Comparison of ENCODE assay signal across 9 cellular contexts in genomic region chr1:224245188-224245587, GRCh38.
DNase-seq lines count a peak whose midpoint lies in the region; ATAC-seq and TF ChIP-seq lines count a peak whose summit lies in the region.
"Had no signal": no experiment of that assay in that cellular context is flagged by ENCODE, and none has a peak within 500 bp of the region (broad histone marks: within the 10 kb centered on the region; RNA-seq: fewer than 3 reads in every experiment).

No MANE protein-coding gene starts in this region.

- H3K27ac Mint-ChIP-seq in IgD-negative memory B cell: peak overlapping the region; percentile 59 to 93 (median 92)
- H3K27ac Mint-ChIP-seq in activated CD8-positive, alpha-beta T cell treated with anti-CD3 and anti-CD28 coated beads for 36 hours: peak overlapping the region; percentile 75

- no peak for TF ChIP-seq CTCF in GM06990 (IDR thresholded peaks at IDR 0.05; ENCODE audit: insufficient read depth, low read length, poor library complexity, severe bottlenecking)
- no peak for TF ChIP-seq CTCF in activated CD8-positive, alpha-beta T cell treated with anti-CD3 and anti-CD28 coated beads for 36 hours (IDR thresholded peaks at IDR 0.05)

- CTCF ChIA-PET in activated CD8-positive, alpha-beta T cell treated with anti-CD3 and anti-CD28 coated beads for 36 hours (lab: Charles Lee): no interaction called here

- H3K18ac ChIP-seq in neuronal stem cell (ENCODE audit: low read length): no peak overlapping the region

- H3K4me3 ChIP-seq in GM06990 (replicated peaks; ENCODE audit: low read depth, low read length): no peak overlapping the region
- no peak overlapping the region for H3K4me3 ChIP-seq in thymus (ENCODE audit: low read length)
- H3K4me3 ChIP-seq in neuronal stem cell (ENCODE audit: low read length in 2 of 2): no peak overlapping the region
- H3K4me3 ChIP-seq: cardiac muscle cell had no signal

- H3K36me3 ChIP-seq in GM06990 (ENCODE audit: control insufficient read depth, insufficient read depth, low read length) (peaks cover 6% of the 10 kb centered on the region), thymus (ENCODE audit: control insufficient read depth, insufficient read depth) (peaks cover 18% of the 10 kb centered on the region), neuronal stem cell (replicated peaks in 1 of 2; ENCODE audit: control insufficient read depth in 2 of 2, insufficient read depth in 2 of 2, low read length in 2 of 2) (peaks cover 9 to 60% of the 10 kb centered on the region in 2 donors)

- no peak overlapping the region for H2BK15ac ChIP-seq in neuronal stem cell (ENCODE audit: low read length)

- intact Hi-C loops in activated CD8-positive, alpha-beta T cell treated with anti-CD3 and anti-CD28 coated beads for 36 hours (cut with micrococcal nuclease): no loop called here

- H3K9me3 ChIP-seq in thymus (ENCODE audit: control insufficient read depth) (no peaks in the 10 kb centered on the region), neuronal stem cell (replicated peaks in 1 of 2; ENCODE audit: control insufficient read depth in 2 of 2, insufficient read depth in 1 of 2, low read depth in 1 of 2, low read length in 2 of 2) (no peaks in the 10 kb centered on the region)

- H2AK5ac ChIP-seq in neuronal stem cell (ENCODE audit: low read depth, low read length): no peak overlapping the region

- no peak overlapping the region for H3K4ac ChIP-seq in neuronal stem cell (ENCODE audit: low read length)

- H3K4me2 ChIP-seq in neuronal stem cell (ENCODE audit: insufficient read depth, low read length, poor library complexity, severe bottlenecking): no peak overlapping the region

- ATAC-seq in activated CD8-positive, alpha-beta T cell treated with anti-CD3 and anti-CD28 coated beads for 36 hours: peak; percentile 56

- peak overlapping the region in 3 of 4 donors; percentile 22 to 77 (median 56) for H3K4me3 Mint-ChIP-seq in IgD-negative memory B cell
- no peak overlapping the region for H3K4me3 Mint-ChIP-seq in activated CD8-positive, alpha-beta T cell treated with anti-CD3 and anti-CD28 coated beads for 36 hours

- no peak overlapping the region for H2AFZ ChIP-seq in neuronal stem cell (ENCODE audit: low read length)

- DNase-seq in GM06990 (ENCODE audit: extremely low read depth, insufficient read length) (peak; percentile 37), hippocampal formation (lab: John Stamatoyannopoulos, UW) (peak; percentile 21 to 22), neuronal stem cell (ENCODE audit: low spot score) (no peak), NCI-H510A (lab: John Stamatoyannopoulos, UW) (no peak)
- no peak for DNase-seq in activated CD8-positive, alpha-beta T cell treated with anti-CD3 and anti-CD28 coated beads for 36 hours
- no peak for DNase-seq in stimulated activated CD4-positive, alpha-beta T cell treated with anti-CD3 and anti-CD28 coated beads, Interleukin-2, amount 100 ng/mL, for 24 hours

- H3K9ac ChIP-seq in neuronal stem cell (ENCODE audit: low read depth, low read length, poor library complexity): no peak overlapping the region

- H3K27me3 ChIP-seq in GM06990 (replicated peaks; ENCODE audit: control insufficient read depth, insufficient read depth, low read length) (no peaks in the 10 kb centered on the region), thymus (ENCODE audit: control insufficient read depth, insufficient read depth) (no peaks in the 10 kb centered on the region), neuronal stem cell (ENCODE audit: control insufficient read depth in 3 of 3, insufficient read depth in 3 of 3, low read depth in 1 of 3, low read length in 3 of 3) (no peaks in the 10 kb centered on the region)
- H3K27me3 ChIP-seq: cardiac muscle cell had no signal

- H2BK5ac ChIP-seq in neuronal stem cell (ENCODE audit: low read length): no peak overlapping the region

- POLR2A ChIA-PET in activated CD8-positive, alpha-beta T cell treated with anti-CD3 and anti-CD28 coated beads for 36 hours (lab: Charles Lee): no interaction called here

- H3K27ac ChIP-seq in thymus (ENCODE audit: low read depth) (peak overlapping the region; percentile 85), neuronal stem cell (replicated peaks; ENCODE audit: low read length) (no peak overlapping the region)
- H3K27ac ChIP-seq: cardiac muscle cell had no signal

- 23% methylated on average over 1 of the region's 1 CpG for WGBS in thymus
- no CpG with 5 or more reads among the region's 1 CpG for WGBS in neuronal stem cell (ENCODE audit: extremely low coverage in 2 of 2, insufficient read length in 2 of 2, insufficient replicate concordance in 1 of 2), 2 donors

- no peak overlapping the region for H3K14ac ChIP-seq in neuronal stem cell (ENCODE audit: low read length)

- H3K9me3 Mint-ChIP-seq in IgD-negative memory B cell: no peaks in the 10 kb centered on the region
- no peaks in the 10 kb centered on the region for H3K9me3 Mint-ChIP-seq in activated CD8-positive, alpha-beta T cell treated with anti-CD3 and anti-CD28 coated beads for 36 hours

- H3K23ac ChIP-seq in neuronal stem cell (ENCODE audit: low read depth, low read length, poor library complexity): no peak overlapping the region

- H2BK120ac ChIP-seq in neuronal stem cell (ENCODE audit: low read depth, low read length): no peak overlapping the region

- H3K36me3 Mint-ChIP-seq in IgD-negative memory B cell: peaks cover 16% of the 10 kb centered on the region
- peaks cover 27% of the 10 kb centered on the region for H3K36me3 Mint-ChIP-seq in activated CD8-positive, alpha-beta T cell treated with anti-CD3 and anti-CD28 coated beads for 36 hours (ENCODE audit: low read depth)

- H4K91ac ChIP-seq in neuronal stem cell (ENCODE audit: low read depth, low read length, poor library complexity): no peak overlapping the region

- no peak overlapping the region for H4K8ac ChIP-seq in neuronal stem cell (ENCODE audit: low read depth, low read length)

- no peaks in the 10 kb centered on the region for H3K79me1 ChIP-seq in neuronal stem cell (ENCODE audit: low read depth, low read length)

- peaks cover 2% of the 10 kb centered on the region for H3K4me1 ChIP-seq in thymus (ENCODE audit: control insufficient read depth, insufficient read depth, low read length)
- no peaks in the 10 kb centered on the region for H3K4me1 ChIP-seq in neuronal stem cell (ENCODE audit: control insufficient read depth in 2 of 2, insufficient read depth in 1 of 2, low read depth in 1 of 2, low read length in 2 of 2)

- no peaks in the 10 kb centered on the region for H3K27me3 Mint-ChIP-seq in IgD-negative memory B cell
- H3K27me3 Mint-ChIP-seq in activated CD8-positive, alpha-beta T cell treated with anti-CD3 and anti-CD28 coated beads for 36 hours: no peaks in the 10 kb centered on the region

- no peak overlapping the region for H2BK12ac ChIP-seq in neuronal stem cell (ENCODE audit: low read length)

- H3K4me1 Mint-ChIP-seq in IgD-negative memory B cell: peaks cover 13 to 18% (median 16%) of the 10 kb centered on the region in 3 donors
- H3K4me1 Mint-ChIP-seq in activated CD8-positive, alpha-beta T cell treated with anti-CD3 and anti-CD28 coated beads for 36 hours (ENCODE audit: low read depth): peaks cover 13% of the 10 kb centered on the region

Comparison
In these comparisons a context has a peak if more than half of its experiments do, and no peak if none do; other contexts are left out.
1. DNase-seq: peak in GM06990 (single experiment) and hippocampal formation (2 of 2); none in activated CD8-positive, alpha-beta T cell treated with anti-CD3 and anti-CD28 coated beads for 36 hours (single experiment), stimulated activated CD4-positive, alpha-beta T cell treated with anti-CD3 and anti-CD28 coated beads, Interleukin-2, amount 100 ng/mL, for 24 hours (0 of 2), neuronal stem cell (single experiment) and NCI-H510A (single experiment).